In the genomic region with DNA sequence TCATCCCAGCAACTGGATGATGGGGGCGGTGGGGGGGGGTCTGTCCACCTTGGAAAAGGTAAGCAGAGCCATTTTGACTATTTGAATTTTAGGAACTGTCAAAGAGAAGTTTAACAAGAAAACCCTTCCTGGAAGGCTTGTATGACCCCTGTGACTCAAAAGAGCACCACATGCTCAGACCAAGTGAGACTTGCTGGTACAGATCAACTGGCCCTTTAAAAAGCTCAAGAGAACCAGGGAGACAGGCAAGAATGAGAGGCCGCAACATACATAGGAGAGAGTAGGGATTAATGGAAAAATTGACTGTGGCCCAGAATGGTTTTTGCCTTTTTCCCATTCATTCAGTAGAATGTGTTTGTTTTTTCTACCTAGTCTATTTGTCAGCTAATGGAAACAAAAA, we compare ENCODE assay signal across 25 cellular contexts. TPM values are rescaled to one million over a fixed set of nuclear protein-coding genes. Genes with fewer than 3 reads are reported as not detected.
"Had no signal": no experiment of that assay in that cellular context is flagged by ENCODE, and none has a peak within 500 bp of the region (broad histone marks: within the 10 kb centered on the region; RNA-seq: fewer than 3 reads in every experiment).

No MANE protein-coding gene starts in this region.

- H3K27ac ChIP-seq: adrenal gland, ascending aorta, brain microvascular endothelial cell, dorsolateral prefrontal cortex, esophagus squamous epithelium, gastrocnemius medialis, neutrophil, ovary, prostate gland, spleen, thoracic aorta had no signal

- H3K4me3 ChIP-seq: adrenal gland, ascending aorta, dorsolateral prefrontal cortex, esophagus squamous epithelium, gastrocnemius medialis, ovary, prostate gland, spleen, thoracic aorta had no signal

- ATAC-seq: activated T-cell treated with anti-CD3 and anti-CD28 coated beads, Interleukin-2, amount 50 U/mL, for 4 hours; effector memory CD8-positive, alpha-beta T cell; gastrocnemius medialis; natural killer cell treated with Interleukin-12 subunit alpha and Interleukin-12 subunit beta and Interleukin-15 and Interleukin-18, amount 100 ng/mL, for 72 hours had no signal

- H3K4me1 Mint-ChIP-seq: central memory CD8-positive, alpha-beta T cell had no signal

- H3K36me3 Mint-ChIP-seq: natural killer cell treated with Interleukin-12 subunit alpha and Interleukin-12 subunit beta and Interleukin-15 and Interleukin-18, amount 100 ng/mL, for 72 hours; type B pancreatic cell had no signal

- H3K27me3 Mint-ChIP-seq: activated naive CD8-positive, alpha-beta T cell; central memory CD8-positive, alpha-beta T cell; effector memory CD8-positive, alpha-beta T cell; natural killer cell treated with Interleukin-12 subunit alpha and Interleukin-12 subunit beta and Interleukin-15 and Interleukin-18, amount 100 ng/mL, for 72 hours; type B pancreatic cell had no signal

- DNase-seq: activated CD4-positive, alpha-beta T cell treated with anti-CD3 and anti-CD28 coated beads, Interleukin-2, amount 50 U/mL, for 4 hours; activated CD8-positive, alpha-beta memory T cell treated with anti-CD3 and anti-CD28 coated beads, Interleukin-2, amount 50 U/mL, for 48 hours; activated naive CD4-positive, alpha-beta T cell; activated T-cell treated with anti-CD3 and anti-CD28 coated beads, Interleukin-2, amount 50 U/mL, for 4 hours; adrenal gland; brain microvascular endothelial cell; dorsolateral prefrontal cortex; effector memory CD8-positive, alpha-beta T cell; esophagus squamous epithelium; gastrocnemius medialis; hypothalamus; ovary; spleen; stimulated activated CD4-positive, alpha-beta T cell treated with anti-CD3 and anti-CD28 coated beads, Interleukin-4, amount 100 ng/mL, for 1 hour; stimulated activated naive CD4-positive, alpha-beta T cell treated with Interleukin-2 at 50 U/mL for 16 hours; T-helper 9 cell had no signal

- H3K27me3 ChIP-seq: adrenal gland, ascending aorta, brain microvascular endothelial cell, dorsolateral prefrontal cortex, esophagus squamous epithelium, gastrocnemius medialis, ovary, spleen had no signal

- H3K4me3 Mint-ChIP-seq: activated naive CD8-positive, alpha-beta T cell; activated T-cell treated with anti-CD3 and anti-CD28 coated beads, Interleukin-2, amount 50 U/mL, for 4 hours; central memory CD8-positive, alpha-beta T cell; effector memory CD8-positive, alpha-beta T cell; natural killer cell treated with Interleukin-12 subunit alpha and Interleukin-12 subunit beta and Interleukin-15 and Interleukin-18, amount 100 ng/mL, for 72 hours; type B pancreatic cell had no signal

- H3K4me1 ChIP-seq: adrenal gland, ascending aorta, esophagus squamous epithelium, gastrocnemius medialis, prostate gland, spleen had no signal

- H3K9me3 ChIP-seq: adrenal gland, ascending aorta, esophagus squamous epithelium, gastrocnemius medialis, neutrophil, ovary, prostate gland, thoracic aorta had no signal

- H3K27ac Mint-ChIP-seq: activated naive CD8-positive, alpha-beta T cell; activated T-helper 2 cell treated with anti-CD3 and anti-CD28 coated beads, Interferon-gamma antibody, Interleukin-2, Interleukin-4, amounts not matched to agents 10 μg/mL and 5 μg/mL and 100 μg/mL, durations not matched to agents 14 hours and 24 hours and 36 hours; effector memory CD8-positive, alpha-beta T cell; natural killer cell treated with Interleukin-12 subunit alpha and Interleukin-12 subunit beta and Interleukin-15 and Interleukin-18, amount 100 ng/mL, for 72 hours; type B pancreatic cell had no signal

- H3K9me3 Mint-ChIP-seq: activated T-cell treated with anti-CD3 and anti-CD28 coated beads, Interleukin-2, amount 50 U/mL, for 4 hours; activated T-helper 2 cell treated with anti-CD3 and anti-CD28 coated beads, Interferon-gamma antibody, Interleukin-2, Interleukin-4, amounts not matched to agents 10 μg/mL and 5 μg/mL and 100 μg/mL, durations not matched to agents 14 hours and 24 hours and 36 hours; central memory CD8-positive, alpha-beta T cell; effector memory CD8-positive, alpha-beta T cell; natural killer cell treated with Interleukin-12 subunit alpha and Interleukin-12 subunit beta and Interleukin-15 and Interleukin-18, amount 100 ng/mL, for 72 hours; type B pancreatic cell had no signal

- H3K36me3 ChIP-seq: brain microvascular endothelial cell, ovary, prostate gland had no signal

RNA-seq across cellular contexts. Expression of gene ATP8A2, which starts 26.2 kb away (rescaled TPM):
- total RNA-seq: esophagus squamous epithelium, gastrocnemius medialis had no signal
